Comparison of ENCODE assay signal across 10 cellular contexts in the genomic region with DNA sequence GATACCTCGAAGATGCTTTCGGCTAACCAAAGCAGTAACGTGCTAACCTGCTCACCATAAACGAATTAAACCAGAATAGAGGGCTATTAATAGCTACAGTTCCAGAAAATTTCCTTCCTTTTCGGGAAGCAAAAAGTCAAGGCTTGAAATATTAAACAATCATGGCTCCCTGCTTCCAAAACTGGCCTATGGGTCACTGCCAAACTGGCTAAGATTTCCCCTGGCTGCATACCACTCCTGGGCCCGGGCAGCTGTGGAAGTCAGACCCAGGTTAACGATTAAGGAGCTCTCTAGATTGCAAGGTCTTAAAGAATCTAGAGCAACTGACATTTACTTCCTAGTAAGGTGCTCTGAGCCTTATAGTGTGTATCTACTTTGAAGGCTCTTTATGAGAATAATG. TPM values are rescaled to one million over a fixed set of nuclear protein-coding genes. Genes with fewer than 3 reads are reported as not detected.
DNase-seq lines count a peak whose midpoint lies in the region; ATAC-seq and TF ChIP-seq lines count a peak whose summit lies in the region.
"Had no signal": no experiment of that assay in that cellular context is flagged by ENCODE, and none has a peak within 500 bp of the region (broad histone marks: within the 10 kb centered on the region; RNA-seq: fewer than 3 reads in every experiment).

No MANE protein-coding gene starts in this region.

- peak overlapping the region in 2 of 3 donors; percentile 84 to 88 for H3K27ac ChIP-seq in right lobe of liver

- H3K9me3 Mint-ChIP-seq in activated naive CD8-positive, alpha-beta T cell (ENCODE audit: low read depth): no peaks in the 10 kb centered on the region
- no peaks in the 10 kb centered on the region for H3K9me3 Mint-ChIP-seq in activated naive CD8-positive, alpha-beta T cell treated with anti-CD3 and anti-CD28 coated beads for 36 hours
- H3K9me3 Mint-ChIP-seq in brain: peaks cover 0 to 10% (median 6%) of the 10 kb centered on the region in 5 experiments
- peaks cover 6% of the 10 kb centered on the region for H3K9me3 Mint-ChIP-seq in type B pancreatic cell
- H3K9me3 Mint-ChIP-seq: T-cell had no signal

- H3K4me1 ChIP-seq in right lobe of liver: peaks cover 0 to 8% (median 2%) of the 10 kb centered on the region in 4 donors

- H3K36me3 Mint-ChIP-seq in activated naive CD8-positive, alpha-beta T cell: no peaks in the 10 kb centered on the region
- H3K36me3 Mint-ChIP-seq in activated naive CD8-positive, alpha-beta T cell treated with anti-CD3 and anti-CD28 coated beads for 36 hours: no peaks in the 10 kb centered on the region
- H3K36me3 Mint-ChIP-seq in brain: peaks cover 25% of the 10 kb centered on the region
- H3K36me3 Mint-ChIP-seq in type B pancreatic cell: peaks cover 12% of the 10 kb centered on the region
- H3K36me3 Mint-ChIP-seq: T-cell had no signal

- H3K4me3 Mint-ChIP-seq in activated naive CD8-positive, alpha-beta T cell: peak overlapping the region; percentile 65
- H3K4me3 Mint-ChIP-seq in activated naive CD8-positive, alpha-beta T cell treated with anti-CD3 and anti-CD28 coated beads for 36 hours: no peak overlapping the region
- H3K4me3 Mint-ChIP-seq in brain: peak overlapping the region in 1 of 5 experiments; percentile 99
- no peak overlapping the region for H3K4me3 Mint-ChIP-seq in type B pancreatic cell

- TF ChIP-seq POLR2A in right lobe of liver (IDR thresholded peaks at IDR 0.05): no peak

- no peaks in the 10 kb centered on the region for H3K27me3 ChIP-seq in right lobe of liver

- H3K9me3 ChIP-seq in right lobe of liver: no peaks in the 10 kb centered on the region

- ATAC-seq in right lobe of liver (no peak), GM19467 (IDR thresholded peaks at IDR 0.05; ENCODE audit: unreplicated experiment) (no peak)
- ATAC-seq: T-cell had no signal

- peaks cover 38% of the 10 kb centered on the region for H3K27me3 Mint-ChIP-seq in activated naive CD8-positive, alpha-beta T cell
- peaks cover 41% of the 10 kb centered on the region for H3K27me3 Mint-ChIP-seq in activated naive CD8-positive, alpha-beta T cell treated with anti-CD3 and anti-CD28 coated beads for 36 hours
- peaks cover 7% of the 10 kb centered on the region for H3K27me3 Mint-ChIP-seq in brain
- H3K27me3 Mint-ChIP-seq in type B pancreatic cell: no peaks in the 10 kb centered on the region

- intact Hi-C loops in right lobe of liver (cut with DNase I): no loop called here

- peak overlapping the region; percentile 70 to 87 (median 84) for H3K4me3 ChIP-seq in right lobe of liver

- no peak for TF ChIP-seq CTCF in brain (conservative IDR thresholded peaks at IDR 0.05)
- no peak for TF ChIP-seq CTCF in right lobe of liver (IDR thresholded peaks at IDR 0.05)
- TF ChIP-seq CTCF in type B pancreatic cell (conservative IDR thresholded peaks at IDR 0.05): no peak

- peaks cover 10% of the 10 kb centered on the region for H3K4me1 Mint-ChIP-seq in activated naive CD8-positive, alpha-beta T cell (ENCODE audit: low read depth)
- peaks cover 6% of the 10 kb centered on the region for H3K4me1 Mint-ChIP-seq in activated naive CD8-positive, alpha-beta T cell treated with anti-CD3 and anti-CD28 coated beads for 36 hours
- H3K4me1 Mint-ChIP-seq in brain: peaks cover 56% of the 10 kb centered on the region
- H3K4me1 Mint-ChIP-seq in type B pancreatic cell (ENCODE audit: unreplicated experiment): peaks cover 27% of the 10 kb centered on the region

- H3K36me3 ChIP-seq in right lobe of liver: no peaks in the 10 kb centered on the region

- 44% methylated on average over 7 of the region's 7 CpGs for WGBS in right lobe of liver (ENCODE audit: insufficient coverage, low coverage, low lambda C conversion rate, missing lambda C conversion rate)

- no peak for DNase-seq in activated naive CD8-positive, alpha-beta T cell treated with anti-CD3 and anti-CD28 coated beads for 36 hours
- DNase-seq in right lobe of liver (no peak), type B pancreatic cell (ENCODE audit: extremely low spot score, unreplicated experiment) (no peak), T1000 (lab: John Stamatoyannopoulos, UW) (no peak), NCI-H2196 treated with DMSO at 0.1 percent for 48 hours (lab: John Stamatoyannopoulos, UW; ENCODE audit: unreplicated experiment) (no peak)
- DNase-seq: EL, T-cell had no signal

- no peak overlapping the region for H3K27ac Mint-ChIP-seq in activated naive CD8-positive, alpha-beta T cell
- H3K27ac Mint-ChIP-seq in activated naive CD8-positive, alpha-beta T cell treated with anti-CD3 and anti-CD28 coated beads for 36 hours: no peak overlapping the region
- peak overlapping the region; percentile 94 to 99 (median 98) for H3K27ac Mint-ChIP-seq in brain
- peak overlapping the region; percentile 96 for H3K27ac Mint-ChIP-seq in type B pancreatic cell
- H3K27ac Mint-ChIP-seq: T-cell had no signal

RNA-seq across cellular contexts. Expression of a gene that starts 1.7 kb away (rescaled TPM):
- total RNA-seq in activated naive CD8-positive, alpha-beta T cell treated with anti-CD3 and anti-CD28 coated beads for 36 hours: 1 to 10 TPM; 1.0 to 1.3 TPM
- polyA plus RNA-seq in brain (ENCODE audit: insufficient read depth, low read depth, low replicate concordance): 65.6 TPM
- 10 to 100 TPM in 4 of 6 experiments, 1 to 10 TPM in 2; 7.4 to 43.8 (median 17.3) TPM for total RNA-seq in right lobe of liver
- total RNA-seq in type B pancreatic cell (ENCODE audit: low replicate concordance): 64.8 and 93.5 TPM in 2 replicates

Comparison
In these comparisons a context has a peak if more than half of its experiments do, and no peak if none do; other contexts are left out.
1. H3K27ac Mint-ChIP-seq: peak in brain (5 of 5) and type B pancreatic cell (single experiment); none in activated naive CD8-positive, alpha-beta T cell (single experiment) and activated naive CD8-positive, alpha-beta T cell treated with anti-CD3 and anti-CD28 coated beads for 36 hours (single experiment).